Comparison of ENCODE assay signal across 2 cellular contexts in genomic region chr9:95049761-95050160, GRCh38.
TF ChIP-seq lines count a peak whose summit lies in the region.

No MANE protein-coding gene starts in this region.

TF ChIP-seq in IMR-90, 13 proteins besides CTCF, POLR2A, EP300 and RAD21 (continued from another document):
- TF ChIP-seq CEBPB (IDR thresholded peaks at IDR 0.05; ENCODE audit: low read depth, low read length) (no peak), RCOR1 (IDR thresholded peaks at IDR 0.05; ENCODE audit: insufficient replicate concordance, low read length) (no peak), MAFK (IDR thresholded peaks at IDR 0.05; ENCODE audit: low read depth, low read length) (no peak), BHLHE40 (IDR thresholded peaks at IDR 0.05; ENCODE audit: low read depth, low read length) (no peak), USF2 (IDR thresholded peaks at IDR 0.05; ENCODE audit: low read depth, low read length) (no peak), SMC3 (IDR thresholded peaks at IDR 0.05; ENCODE audit: low read depth, low read length) (no peak), NFE2L2 (IDR thresholded peaks at IDR 0.05; ENCODE audit: low read depth, low read length) (no peak), CHD1 (IDR thresholded peaks at IDR 0.05; ENCODE audit: low read depth, low read length) (no peak), ELK1 (IDR thresholded peaks at IDR 0.05; ENCODE audit: borderline replicate concordance, low read depth, low read length) (no peak), FOS (IDR thresholded peaks at IDR 0.05; ENCODE audit: low read depth, low read length) (no peak)

TF ChIP-seq in K562, 482 proteins besides CTCF, POLR2A, EP300 and RAD21 (continued from another document):
- TF ChIP-seq MED1 (CRISPR knock-in tag; IDR thresholded peaks at IDR 0.05; ENCODE audit: borderline replicate concordance): no peak
- no peak for TF ChIP-seq MYC (IDR thresholded peaks at IDR 0.05; ENCODE audit: low read depth, low read length)
- TF ChIP-seq MYC (CRISPR knock-in tag; IDR thresholded peaks at IDR 0.05; ENCODE audit: borderline replicate concordance, low read depth): no peak
- TF ChIP-seq BCOR (IDR thresholded peaks at IDR 0.05): no peak
- no peak for TF ChIP-seq ARID3A (IDR thresholded peaks at IDR 0.05; ENCODE audit: borderline replicate concordance, low read depth, low read length)
- TF ChIP-seq ZNF263 (CRISPR knock-in tag; IDR thresholded peaks at IDR 0.05; ENCODE audit: borderline replicate concordance): no peak
- TF ChIP-seq TCFL5 (CRISPR knock-in tag; conservative IDR thresholded peaks at IDR 0.05): no peak
- TF ChIP-seq NCOR1 (IDR thresholded peaks at IDR 0.05): no peak
- no peak for TF ChIP-seq SMC3 (conservative IDR thresholded peaks at IDR 0.05; ENCODE audit: insufficient read depth, low read depth, low read length)
- no peak for TF ChIP-seq SAFB (IDR thresholded peaks at IDR 0.05; ENCODE audit: borderline replicate concordance, low read depth, low read length)
- no peak for TF ChIP-seq SMAD1 (IDR thresholded peaks at IDR 0.05; ENCODE audit: low read depth, low read length, partially characterized antibody)
- TF ChIP-seq BCLAF1 (IDR thresholded peaks at IDR 0.05; ENCODE audit: borderline replicate concordance in 1 of 2, control insufficient read depth in 1 of 2, low read depth in 2 of 2, low read length in 1 of 2): no peak
- TF ChIP-seq LARP7 (IDR thresholded peaks at IDR 0.05): no peak
- TF ChIP-seq E2F6 (IDR thresholded peaks at IDR 0.05; ENCODE audit: borderline replicate concordance in 1 of 2, extremely low read depth in 1 of 2, insufficient read depth in 1 of 2, insufficient read length in 1 of 2, low read depth in 1 of 2, low read length in 1 of 2, poor library complexity in 1 of 2, severe bottlenecking in 1 of 2): no peak
- TF ChIP-seq ZNF717 (CRISPR knock-in tag; IDR thresholded peaks at IDR 0.05): no peak
- TF ChIP-seq ATF6 (CRISPR knock-in tag; IDR thresholded peaks at IDR 0.05): no peak
